ENCODE assay signal across 1 cellular context in the genomic region with DNA sequence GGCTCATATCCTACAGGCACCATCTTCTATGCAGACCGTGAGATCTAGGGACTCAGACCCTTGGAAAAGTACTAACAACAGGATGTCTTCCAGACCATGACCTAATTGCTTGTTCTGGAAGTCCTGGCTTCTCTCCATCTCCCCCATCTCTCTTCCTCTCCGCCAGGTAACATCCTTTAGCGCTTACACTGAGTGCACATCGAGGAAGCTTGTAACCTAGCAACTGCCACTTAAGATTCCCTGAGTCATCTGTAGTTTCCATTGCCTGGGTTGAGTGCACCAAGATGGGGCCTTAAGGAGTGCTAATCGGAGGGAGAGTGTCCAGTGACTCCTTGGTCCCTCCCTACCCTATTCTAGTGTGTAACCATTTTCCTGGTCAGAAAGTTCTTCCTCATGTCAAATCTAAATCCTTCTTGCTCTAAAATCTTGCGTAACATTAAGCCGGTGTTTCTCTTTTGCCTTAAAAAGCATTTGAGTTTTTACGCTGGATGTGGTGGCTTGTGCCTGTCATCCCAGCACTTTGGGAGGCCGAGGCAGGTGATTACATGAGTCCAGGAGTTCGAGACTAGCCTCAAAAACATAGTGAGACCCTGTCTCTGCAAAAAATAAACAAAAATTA.
TF ChIP-seq lines count a peak whose summit lies in the region.

No MANE protein-coding gene starts in this region.

TF ChIP-seq in HepG2, 621 proteins besides CTCF, POLR2A, EP300 and RAD21:
- TF ChIP-seq ZNF282 (IDR thresholded peaks at IDR 0.05; ENCODE audit: partially characterized antibody) (no peak), CEBPB (IDR thresholded peaks at IDR 0.05; ENCODE audit: borderline replicate concordance, low read depth, low read length) (peak; percentile 71; the same call in 1 of the 2 replicates), ZNF205 (CRISPR knock-in tag; IDR thresholded peaks at IDR 0.05) (no peak), PRPF4 (IDR thresholded peaks at IDR 0.05; ENCODE audit: low read depth, low read length, poor library complexity, severe bottlenecking) (no peak), ZNF382 (CRISPR knock-in tag; IDR thresholded peaks at IDR 0.05; ENCODE audit: borderline replicate concordance) (no peak), GABPB1 (CRISPR knock-in tag; IDR thresholded peaks at IDR 0.05) (no peak), CEBPG (CRISPR knock-in tag; IDR thresholded peaks at IDR 0.05) (0 out of 2 replicates have a peak, but pooled peaks have one; percentile 13)
- TF ChIP-seq, protein P1, sequence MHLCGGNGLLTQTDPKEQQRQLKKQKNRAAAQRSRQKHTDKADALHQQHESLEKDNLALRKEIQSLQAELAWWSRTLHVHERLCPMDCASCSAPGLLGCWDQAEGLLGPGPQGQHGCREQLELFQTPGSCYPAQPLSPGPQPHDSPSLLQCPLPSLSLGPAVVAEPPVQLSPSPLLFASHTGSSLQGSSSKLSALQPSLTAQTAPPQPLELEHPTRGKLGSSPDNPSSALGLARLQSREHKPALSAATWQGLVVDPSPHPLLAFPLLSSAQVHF (CRISPR knock-in tag; IDR thresholded peaks at IDR 0.05), result no peak
- TF ChIP-seq, protein P2, sequence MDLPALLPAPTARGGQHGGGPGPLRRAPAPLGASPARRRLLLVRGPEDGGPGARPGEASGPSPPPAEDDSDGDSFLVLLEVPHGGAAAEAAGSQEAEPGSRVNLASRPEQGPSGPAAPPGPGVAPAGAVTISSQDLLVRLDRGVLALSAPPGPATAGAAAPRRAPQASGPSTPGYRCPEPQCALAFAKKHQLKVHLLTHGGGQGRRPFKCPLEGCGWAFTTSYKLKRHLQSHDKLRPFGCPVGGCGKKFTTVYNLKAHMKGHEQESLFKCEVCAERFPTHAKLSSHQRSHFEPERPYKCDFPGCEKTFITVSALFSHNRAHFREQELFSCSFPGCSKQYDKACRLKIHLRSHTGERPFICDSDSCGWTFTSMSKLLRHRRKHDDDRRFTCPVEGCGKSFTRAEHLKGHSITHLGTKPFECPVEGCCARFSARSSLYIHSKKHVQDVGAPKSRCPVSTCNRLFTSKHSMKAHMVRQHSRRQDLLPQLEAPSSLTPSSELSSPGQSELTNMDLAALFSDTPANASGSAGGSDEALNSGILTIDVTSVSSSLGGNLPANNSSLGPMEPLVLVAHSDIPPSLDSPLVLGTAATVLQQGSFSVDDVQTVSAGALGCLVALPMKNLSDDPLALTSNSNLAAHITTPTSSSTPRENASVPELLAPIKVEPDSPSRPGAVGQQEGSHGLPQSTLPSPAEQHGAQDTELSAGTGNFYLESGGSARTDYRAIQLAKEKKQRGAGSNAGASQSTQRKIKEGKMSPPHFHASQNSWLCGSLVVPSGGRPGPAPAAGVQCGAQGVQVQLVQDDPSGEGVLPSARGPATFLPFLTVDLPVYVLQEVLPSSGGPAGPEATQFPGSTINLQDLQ (CRISPR knock-in tag; IDR thresholded peaks at IDR 0.05), result no peak
TF ChIP-seq in HepG2: peak in this region for 2.
